Comparison of ENCODE assay signal across 9 cellular contexts in genomic region chr7:35646289-35647033, GRCh38. TPM values are rescaled to one million over a fixed set of nuclear protein-coding genes. Genes with fewer than 3 reads are reported as not detected.
DNase-seq lines count a peak whose midpoint lies in the region; ATAC-seq, FAIRE-seq and TF ChIP-seq lines count a peak whose summit lies in the region.
"Had no signal": no experiment of that assay in that cellular context is flagged by ENCODE, and none has a peak within 500 bp of the region (broad histone marks: within the 10 kb centered on the region; RNA-seq: fewer than 3 reads in every experiment).

No MANE protein-coding gene starts in this region.

- H3K27ac ChIP-seq in GM23338 (ENCODE audit: low read depth) = no peak overlapping the region
- H3K27ac ChIP-seq in SK-N-MC = peak overlapping the region; percentile 93
- peak overlapping the region; percentile 40 to 76 (median 60) for H3K27ac ChIP-seq in gastrocnemius medialis
- peak overlapping the region in 1 of 2 donors; percentile 65 for H3K27ac ChIP-seq in kidney (ENCODE audit: low read depth in 2 of 2, low read length in 2 of 2)
- H3K27ac ChIP-seq: SJCRH30 had no signal

- peaks cover 38% of the 10 kb centered on the region for H3K4me1 Mint-ChIP-seq in GM23338

- H3K4me2 ChIP-seq in GM23338 = peak overlapping the region; percentile 8; the same call in 1 of the 2 replicates

- no peaks in the 10 kb centered on the region for H3K9me2 ChIP-seq in GM23338 (ENCODE audit: insufficient read depth)

- no peaks in the 10 kb centered on the region; the same call in 2 of the 3 replicates for H3K9me3 Mint-ChIP-seq in GM23338

- H3K9me3 ChIP-seq in SK-N-MC (ENCODE audit: low read depth, low read length) = no peaks in the 10 kb centered on the region
- H3K9me3 ChIP-seq in gastrocnemius medialis = no peaks in the 10 kb centered on the region
- H3K9me3 ChIP-seq in kidney (ENCODE audit: control insufficient read depth in 1 of 2, low read length in 2 of 2) = no peaks in the 10 kb centered on the region
- H3K9me3 ChIP-seq: SJCRH30 had no signal

- H3K4me3 Mint-ChIP-seq in GM23338 = peak overlapping the region; percentile 1; the same call in 1 of the 3 replicates

- no peaks in the 10 kb centered on the region for H4K20me1 ChIP-seq in GM23338 (replicated peaks; ENCODE audit: insufficient read depth)

- TF ChIP-seq POLR2A in gastrocnemius medialis (IDR thresholded peaks at IDR 0.05) = no peak

- peak; percentile 29; the same call in 2 of the 3 replicates for ATAC-seq in GM23338
- peak; percentile 52 for ATAC-seq in left ventricle myocardium superior
- ATAC-seq in gastrocnemius medialis = no peak
- ATAC-seq in left lobe of liver = no peak

- DNase-seq in GM23338 (ENCODE audit: low spot score) (no peak), SK-N-MC (ENCODE audit: low read depth, low spot score) (peak; percentile 40), left ventricle myocardium superior (no peak), gastrocnemius medialis (no peak), left lobe of liver (ENCODE audit: low spot score) (no peak), GM13976 (ENCODE audit: low spot score) (no peak), kidney (no peak)
- DNase-seq: NCI-H1417 treated with DMSO at 0.1 percent for 48 hours had no signal

- 0 out of 2 replicates have a peak, but pooled peaks cover 3% of the 10 kb centered on the region for H3K79me2 ChIP-seq in GM23338 (replicated peaks; ENCODE audit: insufficient read depth)

- H3K4me3 ChIP-seq in GM23338 (no peak overlapping the region), SK-N-MC (peak overlapping the region; percentile 74), gastrocnemius medialis (no peak overlapping the region), kidney (ENCODE audit: low read length in 2 of 2) (peak overlapping the region in 1 of 2 donors; percentile 20)
- H3K4me3 ChIP-seq: SJCRH30 had no signal

- no peaks in the 10 kb centered on the region for H3K27me3 Mint-ChIP-seq in GM23338 (ENCODE audit: insufficient read depth, low read depth, poor library complexity)

- TF ChIP-seq CTCF in GM23338 (conservative IDR thresholded peaks at IDR 0.05; ENCODE audit: low read depth in 2 of 2) = no peak
- TF ChIP-seq CTCF in gastrocnemius medialis (IDR thresholded peaks at IDR 0.05 in 4 of 5, conservative IDR thresholded peaks at IDR 0.05 in 1 of 5) = no peak
- no peak for TF ChIP-seq CTCF in GM13976 (IDR thresholded peaks at IDR 0.05; ENCODE audit: borderline replicate concordance, control extremely low read depth, extremely low read depth, insufficient read depth, missing control alignments)
- TF ChIP-seq CTCF in kidney (IDR thresholded peaks at IDR 0.05; ENCODE audit: borderline replicate concordance, extremely low read depth, insufficient read depth) = no peak

- in situ Hi-C loops in gastrocnemius medialis (cut with MboI; ENCODE audit: low sequenced_read_pairs in 4 of 4) = no loop called here
- in situ Hi-C loops in GM13976 (cut with MboI; ENCODE audit: low sequenced_read_pairs, unreplicated experiment) = no loop called here

- H3K27ac Mint-ChIP-seq in GM23338 = peak overlapping the region; percentile 74

- H3K27me3 ChIP-seq in GM23338 (ENCODE audit: insufficient read depth) = no peaks in the 10 kb centered on the region
- no peaks in the 10 kb centered on the region for H3K27me3 ChIP-seq in gastrocnemius medialis
- H3K27me3 ChIP-seq: SJCRH30 had no signal

- no peak for FAIRE-seq in kidney (lab: Jason Lieb, UNC)

- H3K9ac ChIP-seq in SK-N-MC (ENCODE audit: insufficient read length) (peak overlapping the region; percentile 36), kidney (ENCODE audit: low read length in 2 of 2) (peak overlapping the region in 1 of 2 donors; percentile 27)

- H3K36me3 ChIP-seq in GM23338 (ENCODE audit: insufficient read depth) (no peaks in the 10 kb centered on the region), SK-N-MC (ENCODE audit: insufficient read depth, low read length) (no peaks in the 10 kb centered on the region; the same call in 1 of the 2 replicates), gastrocnemius medialis (no peaks in the 10 kb centered on the region), kidney (ENCODE audit: control insufficient read depth in 1 of 2, insufficient read depth in 2 of 2, low read length in 2 of 2) (no peaks in the 10 kb centered on the region)

- H3K4me1 ChIP-seq in GM23338 (ENCODE audit: insufficient read depth) (peaks cover 6% of the 10 kb centered on the region), gastrocnemius medialis (peaks cover 54 to 69% of the 10 kb centered on the region in 2 donors), kidney (ENCODE audit: control insufficient read depth in 1 of 2, insufficient read depth in 1 of 2, low read depth in 1 of 2, low read length in 2 of 2) (peaks cover 18 to 25% of the 10 kb centered on the region in 2 donors)

- peaks cover 7% of the 10 kb centered on the region for H3K36me3 Mint-ChIP-seq in GM23338 (ENCODE audit: low read depth)

- no peaks in the 10 kb centered on the region for H3F3A ChIP-seq in GM23338 (replicated peaks; ENCODE audit: low read depth)

- intact Hi-C loops in left ventricle myocardium superior (cut with micrococcal nuclease) (no loop called here), gastrocnemius medialis (cut with DNase I; ENCODE audit: low total_unique reads) (loop anchor here (5.0 kb wide), 1 partner anchor 46 kb away; no protein-coding TSS in a partner anchor), kidney (cut with DNase I) (no loop called here)

- no peak overlapping the region for H2AFZ ChIP-seq in GM23338

TF ChIP-seq in GM23338, 12 proteins besides CTCF, POLR2A, EP300 and RAD21:
- no peak for TF ChIP-seq NANOG (IDR thresholded peaks at IDR 0.05; ENCODE audit: borderline replicate concordance)
- no peak for TF ChIP-seq JUNB (IDR thresholded peaks at IDR 0.05; ENCODE audit: unreplicated experiment)
- TF ChIP-seq REST (IDR thresholded peaks at IDR 0.05; ENCODE audit: unreplicated experiment) = no peak
- TF ChIP-seq ZNF114 (CRISPR knock-in tag; IDR thresholded peaks at IDR 0.05) = no peak
- TF ChIP-seq POLR2AphosphoS5 (IDR thresholded peaks at IDR 0.05; ENCODE audit: low read depth) = no peak
- no peak for TF ChIP-seq STAT1 (IDR thresholded peaks at IDR 0.05; ENCODE audit: unreplicated experiment)
- no peak for TF ChIP-seq CREB1 (CRISPR knock-in tag; IDR thresholded peaks at IDR 0.05; ENCODE audit: low read depth)
TF ChIP-seq in GM23338: peak in this region for 0.

RNA-seq across cellular contexts. Expression of gene HERPUD2, which starts 48.5 kb away (rescaled TPM):
- 7.7 and 12.0 TPM in 2 replicates for total RNA-seq in GM23338 (2014; rRNA removed; shearing (Covaris generic))
- polyA plus RNA-seq in GM23338 (2016; fragmentation: Nextera tagmentation; extraction: Ambion mirVana) (6.7 and 8.0 TPM in 2 replicates), kidney (ENCODE audit: insufficient read depth, low read depth, low replicate concordance) (10.0 TPM)
- total RNA-seq in left ventricle myocardium superior (15.0 TPM), gastrocnemius medialis (10 to 100 TPM; 12.2 to 27.8 (median 24.7) TPM), left lobe of liver (12.2 TPM), kidney (28.9 TPM)

Comparison
In these comparisons a context has a peak if more than half of its experiments do, and no peak if none do; other contexts are left out.
1. ATAC-seq: peak in GM23338 (single experiment) and left ventricle myocardium superior (single experiment); none in gastrocnemius medialis (0 of 2) and left lobe of liver (single experiment).